In the genomic region with DNA sequence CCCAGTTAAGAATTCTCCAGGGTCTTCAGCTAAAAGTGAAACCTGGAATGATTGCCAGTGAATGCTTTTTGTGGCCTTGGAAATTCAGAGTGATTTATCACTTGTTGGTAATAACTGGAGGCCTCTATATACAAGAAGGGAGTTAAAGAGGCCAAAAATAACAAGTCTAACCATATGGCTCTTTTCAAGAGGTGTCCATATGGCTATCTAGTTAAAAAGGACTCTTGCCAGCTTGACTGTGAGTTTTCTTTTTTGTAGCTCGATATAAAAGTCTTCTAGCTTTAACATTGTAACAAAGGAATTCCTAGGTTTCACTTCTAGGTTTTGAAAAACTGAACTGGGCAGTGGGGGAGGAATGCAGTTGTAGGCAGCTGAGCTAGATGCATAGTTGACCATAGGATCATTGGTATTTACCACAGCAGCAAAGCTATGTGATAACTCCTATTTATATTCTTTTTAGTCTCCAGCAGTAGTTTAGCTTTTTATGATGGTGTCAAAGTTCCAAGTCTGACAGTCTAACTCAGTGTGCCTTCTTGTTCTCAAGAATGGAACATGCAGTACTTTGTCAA, we compare ENCODE assay signal across 9 cellular contexts. TPM values are rescaled to one million over a fixed set of nuclear protein-coding genes. Genes with fewer than 3 reads are reported as not detected.
DNase-seq lines count a peak whose midpoint lies in the region; ATAC-seq and TF ChIP-seq lines count a peak whose summit lies in the region.
"Had no signal": no experiment of that assay in that cellular context is flagged by ENCODE, and none has a peak within 500 bp of the region (broad histone marks: within the 10 kb centered on the region; RNA-seq: fewer than 3 reads in every experiment).

No MANE protein-coding gene starts in this region.

- peaks cover 61% of the 10 kb centered on the region for H3K4me1 ChIP-seq in suprapubic skin

- no peaks in the 10 kb centered on the region for H3K9me3 Mint-ChIP-seq in T-cell
- H3K9me3 Mint-ChIP-seq in activated CD4-positive, alpha-beta T cell treated with anti-CD3 and anti-CD28 coated beads, Interleukin-2, amount 10 ng/mL, durations not matched to agents 7 days and 5 days, result peaks cover 3% of the 10 kb centered on the region

- TF ChIP-seq POLR2A in suprapubic skin (IDR thresholded peaks at IDR 0.05), result no peak

- POLR2A ChIA-PET in T-cell (lab: Charles Lee), result interaction anchor here in 1 of 2 donors (0.6 kb wide), 1 partner anchor 32 kb away, joined by 7 read pairs; no protein-coding TSS in a partner anchor
- POLR2A ChIA-PET in activated CD4-positive, alpha-beta T cell treated with anti-CD3 and anti-CD28 coated beads, Interleukin-2, amount 10 ng/mL, durations not matched to agents 7 days and 5 days (lab: Charles Lee), result no interaction called here

- TF ChIP-seq CTCF in astrocyte of the spinal cord (IDR thresholded peaks at IDR 0.05; ENCODE audit: low read depth, low read length) (no peak), suprapubic skin (IDR thresholded peaks at IDR 0.05) (no peak)

- no peaks in the 10 kb centered on the region for H3K9me3 ChIP-seq in suprapubic skin

- H3K36me3 ChIP-seq in suprapubic skin, result no peaks in the 10 kb centered on the region

- CTCF ChIA-PET in T-cell (lab: Charles Lee), result interaction anchor here in 1 of 2 donors (0.6 kb wide), 1 partner anchor 61 kb away, joined by 3 read pairs; no protein-coding TSS in a partner anchor
- CTCF ChIA-PET in activated CD4-positive, alpha-beta T cell treated with anti-CD3 and anti-CD28 coated beads, Interleukin-2, amount 10 ng/mL, durations not matched to agents 7 days and 5 days (lab: Charles Lee), result interaction anchor here (1.1 to 1.2 kb wide), 3 partner anchors 9 to 87 kb away, joined by 3 to 4 read pairs (median 3); no protein-coding TSS in a partner anchor

- H3K36me3 Mint-ChIP-seq in T-cell, result no peaks in the 10 kb centered on the region
- H3K36me3 Mint-ChIP-seq in activated CD4-positive, alpha-beta T cell treated with anti-CD3 and anti-CD28 coated beads, Interleukin-2, amount 10 ng/mL, durations not matched to agents 7 days and 5 days (ENCODE audit: low read depth), result no peaks in the 10 kb centered on the region

- no peak for ATAC-seq in T-cell (replicated peaks in 1 of 4)
- ATAC-seq in HG02798 (IDR thresholded peaks at IDR 0.05; ENCODE audit: poor library complexity, unreplicated experiment), result no peak
- ATAC-seq in HG03280 (IDR thresholded peaks at IDR 0.05; ENCODE audit: unreplicated experiment), result no peak

- peak overlapping the region in 1 of 3 donors; percentile 9 for H3K4me3 Mint-ChIP-seq in T-cell
- H3K4me3 Mint-ChIP-seq in activated CD4-positive, alpha-beta T cell treated with anti-CD3 and anti-CD28 coated beads, Interleukin-2, amount 10 ng/mL, durations not matched to agents 7 days and 5 days, result no peak overlapping the region

- WGBS in suprapubic skin, result 17% methylated on average over 1 of the region's 1 CpG

- no peaks in the 10 kb centered on the region for H3K27me3 Mint-ChIP-seq in T-cell
- H3K27me3 Mint-ChIP-seq in activated CD4-positive, alpha-beta T cell treated with anti-CD3 and anti-CD28 coated beads, Interleukin-2, amount 10 ng/mL, durations not matched to agents 7 days and 5 days, result peaks cover 3% of the 10 kb centered on the region

- H3K4me1 Mint-ChIP-seq in T-cell, result peaks cover 8 to 58% (median 31%) of the 10 kb centered on the region in 3 donors
- H3K4me1 Mint-ChIP-seq in activated CD4-positive, alpha-beta T cell treated with anti-CD3 and anti-CD28 coated beads, Interleukin-2, amount 10 ng/mL, durations not matched to agents 7 days and 5 days, result no peaks in the 10 kb centered on the region

- peak overlapping the region; percentile 66 for H3K27ac ChIP-seq in suprapubic skin

- in situ Hi-C loops in astrocyte of the spinal cord (cut with HindIII; ENCODE audit: low sequenced_read_pairs), result no loop called here

- H3K27me3 ChIP-seq in suprapubic skin, result no peaks in the 10 kb centered on the region

- H3K4me3 ChIP-seq in astrocyte of the spinal cord (ENCODE audit: low read depth, low read length) (no peak overlapping the region), suprapubic skin (no peak overlapping the region)

- peak overlapping the region in 1 of 2 donors; percentile 13 for H3K27ac Mint-ChIP-seq in T-cell
- H3K27ac Mint-ChIP-seq in activated CD4-positive, alpha-beta T cell treated with anti-CD3 and anti-CD28 coated beads, Interleukin-2, amount 10 ng/mL, durations not matched to agents 7 days and 5 days, result no peak overlapping the region

- TF ChIP-seq EP300 in suprapubic skin (IDR thresholded peaks at IDR 0.05), result no peak

- DNase-seq in HS-5 (ENCODE audit: low read depth) (peak; percentile 31), astrocyte of the spinal cord (ENCODE audit: low read depth, low spot score) (peak; percentile 86), kidney glomerular epithelial cell (lab: John Stamatoyannopoulos, UW) (peak; percentile 53), suprapubic skin (ENCODE audit: low spot score in 2 of 2) (no peak), T-cell (no peak)
- DNase-seq in activated CD4-positive, alpha-beta T cell treated with anti-CD3 and anti-CD28 coated beads, Interleukin-2, amount 10 ng/mL, durations not matched to agents 7 days and 5 days, result no peak
- DNase-seq: activated T-cell treated with anti-CD3 and anti-CD28 coated beads, Interleukin-2, amount 50 U/mL, for 48 hours had no signal

RNA-seq across cellular contexts. Expression of a gene that starts 44.4 kb away (rescaled TPM):
- total RNA-seq in suprapubic skin (10 to 100 TPM in 3 of 4 donors, 1 to 10 TPM in 1; 6.9 to 14.7 (median 11.6) TPM), T-cell (1 to 10 TPM in 4 of 5 donors, under 1 TPM in 1; 0.49 to 7.3 (median 2.2) TPM)
- under 1 TPM; 0.47 to 0.48 TPM for total RNA-seq in activated CD4-positive, alpha-beta T cell treated with anti-CD3 and anti-CD28 coated beads, Interleukin-2, amount 10 ng/mL, durations not matched to agents 7 days and 5 days

Comparison
In these comparisons a context has a peak if more than half of its experiments do, and no peak if none do; other contexts are left out.
1. DNase-seq: peak in HS-5 (single experiment), astrocyte of the spinal cord (single experiment) and kidney glomerular epithelial cell (single experiment); none in suprapubic skin (0 of 2), T-cell (0 of 34) and activated CD4-positive, alpha-beta T cell treated with anti-CD3 and anti-CD28 coated beads, Interleukin-2, amount 10 ng/mL, durations not matched to agents 7 days and 5 days (single experiment).